ENCODE assay signal across 30 cellular contexts in genomic region chr5:131939690-131940345, GRCh38.
"Had no signal": no experiment of that assay in that cellular context is flagged by ENCODE, and none has a peak within 500 bp of the region (broad histone marks: within the 10 kb centered on the region; RNA-seq: fewer than 3 reads in every experiment).

No MANE protein-coding gene starts in this region.

- H3K4me3 ChIP-seq: Peyer's patch had no signal

- H3K27ac Mint-ChIP-seq: activated CD4-positive, alpha-beta memory T cell treated with anti-CD3 and anti-CD28 coated beads for 36 hours; activated CD4-positive, alpha-beta T cell treated with anti-CD3 and anti-CD28 coated beads for 36 hours; activated naive CD4-positive, alpha-beta T cell treated with anti-CD3 and anti-CD28 coated beads, Interleukin-2, amount 10 ng/mL, durations not matched to agents 7 days and 5 days; activated naive CD8-positive, alpha-beta T cell; activated naive CD8-positive, alpha-beta T cell treated with anti-CD3 and anti-CD28 coated beads, Interleukin-2, amount 50 U/mL, for 24 hours; brain; T-helper 1 cell treated with Interleukin-12 subunit alpha and Interleukin-12 subunit beta and Interleukin-4 antibody, amounts not matched to agents 30 μg/mL and 1 μg/mL, for 36 hours; T-helper 2 cell treated with Interferon-gamma antibody and Interleukin-4, amounts not matched to agents 5 μg/mL and 100 μg/mL, for 36 hours; WTC11 had no signal

- H3K36me3 ChIP-seq: Peyer's patch had no signal

- H3K4me1 ChIP-seq: Peyer's patch had no signal

- H3K27me3 ChIP-seq: Peyer's patch had no signal

- DNase-seq: activated CD4-positive, alpha-beta memory T cell treated with anti-CD3 and anti-CD28 coated beads for 36 hours; activated CD4-positive, alpha-beta T cell treated with anti-CD3 and anti-CD28 coated beads for 36 hours; activated CD4-positive, alpha-beta T cell treated with anti-CD3 and anti-CD28 coated beads, Interleukin-2, amount 50 U/mL, for 1 hour; activated CD8-positive, alpha-beta memory T cell treated with anti-CD3 and anti-CD28 coated beads, Interleukin-2, amount 50 U/mL, for 4 hours; activated effector memory CD4-positive, alpha-beta T cell treated with Interleukin-2 at 50 U/mL for 16 hours; activated naive CD4-positive, alpha-beta T cell treated with anti-CD3 and anti-CD28 coated beads, Interleukin-2, amount 10 ng/mL, durations not matched to agents 7 days and 5 days; activated naive CD8-positive, alpha-beta T cell treated with anti-CD3 and anti-CD28 coated beads, Interleukin-2, amount 50 U/mL, for 24 hours; activated T-cell treated with anti-CD3 and anti-CD28 coated beads for 4 hours; activated T-cell treated with anti-CD3 and anti-CD28 coated beads, Interleukin-2, amount 50 U/mL, for 48 hours; anterior cingulate cortex; caudate nucleus; cerebellar nuclear complex; NCI-H1092; NCI-H1436 treated with DMSO at 0.1 percent for 48 hours; NCI-H1694 treated with DMSO at 0.1 percent for 48 hours; NCI-H2029 treated with DMSO at 0.1 percent for 48 hours; NCI-H2107; NCI-H2171; NCI-H510A; NCI-H526; NCI-H748 treated with DMSO at 0.1 percent for 48 hours; PC-3; Peyer's patch; SIG-M5 had no signal

- H3K9me3 ChIP-seq: Peyer's patch had no signal

- H3K27ac ChIP-seq: Peyer's patch, RWPE1 had no signal

- H3K4me3 Mint-ChIP-seq: activated CD4-positive, alpha-beta memory T cell treated with anti-CD3 and anti-CD28 coated beads for 36 hours; activated CD4-positive, alpha-beta T cell treated with anti-CD3 and anti-CD28 coated beads for 36 hours; activated naive CD4-positive, alpha-beta T cell treated with anti-CD3 and anti-CD28 coated beads, Interleukin-2, amount 10 ng/mL, durations not matched to agents 7 days and 5 days; activated naive CD8-positive, alpha-beta T cell; activated naive CD8-positive, alpha-beta T cell treated with anti-CD3 and anti-CD28 coated beads, Interleukin-2, amount 50 U/mL, for 24 hours; brain; T-helper 1 cell treated with Interleukin-12 subunit alpha and Interleukin-12 subunit beta and Interleukin-4 antibody, amounts not matched to agents 30 μg/mL and 1 μg/mL, for 36 hours; T-helper 2 cell treated with Interferon-gamma antibody and Interleukin-4, amounts not matched to agents 5 μg/mL and 100 μg/mL, for 36 hours; WTC11 had no signal

- H3K4me1 Mint-ChIP-seq: activated naive CD4-positive, alpha-beta T cell treated with anti-CD3 and anti-CD28 coated beads, Interleukin-2, amount 10 ng/mL, durations not matched to agents 7 days and 5 days; brain; WTC11 had no signal

- H3K9me3 Mint-ChIP-seq: activated CD4-positive, alpha-beta memory T cell treated with anti-CD3 and anti-CD28 coated beads for 36 hours; activated naive CD4-positive, alpha-beta T cell treated with anti-CD3 and anti-CD28 coated beads, Interleukin-2, amount 10 ng/mL, durations not matched to agents 7 days and 5 days; activated naive CD8-positive, alpha-beta T cell treated with anti-CD3 and anti-CD28 coated beads, Interleukin-2, amount 50 U/mL, for 24 hours; brain; T-helper 1 cell treated with Interleukin-12 subunit alpha and Interleukin-12 subunit beta and Interleukin-4 antibody, amounts not matched to agents 30 μg/mL and 1 μg/mL, for 36 hours; T-helper 2 cell treated with Interferon-gamma antibody and Interleukin-4, amounts not matched to agents 5 μg/mL and 100 μg/mL, for 36 hours; WTC11 had no signal

- H3K36me3 Mint-ChIP-seq: activated CD4-positive, alpha-beta memory T cell treated with anti-CD3 and anti-CD28 coated beads for 36 hours; activated naive CD4-positive, alpha-beta T cell treated with anti-CD3 and anti-CD28 coated beads, Interleukin-2, amount 10 ng/mL, durations not matched to agents 7 days and 5 days; brain; WTC11 had no signal

- H3K27me3 Mint-ChIP-seq: activated CD4-positive, alpha-beta memory T cell treated with anti-CD3 and anti-CD28 coated beads for 36 hours; activated naive CD8-positive, alpha-beta T cell; activated naive CD8-positive, alpha-beta T cell treated with anti-CD3 and anti-CD28 coated beads, Interleukin-2, amount 50 U/mL, for 24 hours; brain had no signal
